In genomic region chr1:111510003-111510380, GRCh38 we compare ENCODE assay signal across 20 cellular contexts. TPM values are rescaled to one million over a fixed set of nuclear protein-coding genes. Genes with fewer than 3 reads are reported as not detected.
DNase-seq lines count a peak whose midpoint lies in the region; ATAC-seq, FAIRE-seq and TF ChIP-seq lines count a peak whose summit lies in the region.
"Had no signal": no experiment of that assay in that cellular context is flagged by ENCODE, and none has a peak within 500 bp of the region (broad histone marks: within the 10 kb centered on the region; RNA-seq: fewer than 3 reads in every experiment).

No MANE protein-coding gene starts in this region.

- TF ChIP-seq CTCF in fibroblast of the aortic adventitia (IDR thresholded peaks at IDR 0.05; ENCODE audit: insufficient read depth, low read length) (no peak), HepG2 (CRISPR knock-in tag; IDR thresholded peaks at IDR 0.05) (no peak)

- no peak for TF ChIP-seq RAD21 in HepG2 (CRISPR knock-in tag; IDR thresholded peaks at IDR 0.05)

- intact Hi-C loops in HepG2 (cut with micrococcal nuclease; ENCODE audit: unreplicated experiment): no loop called here

- H3K79me2 ChIP-seq in HepG2 (ENCODE audit: insufficient read depth, low read length): no peaks in the 10 kb centered on the region

- in situ Hi-C loops in HepG2 (cut with HindIII; ENCODE audit: extremely low pct_ligation_motif_present, low pct_unique_long_range_greater_than_20kb): no loop called here

- DNase-seq in NCI-H446 (lab: John Stamatoyannopoulos, UW) (peak; percentile 58 to 84), fibroblast of the aortic adventitia (ENCODE audit: low read depth) (peak; percentile 63), HepG2 (ENCODE audit: low spot score) (no peak), LoVo (ENCODE audit: low spot score) (no peak), retina (no peak)
- DNase-seq: activated gamma-delta T cell treated with Interleukin-2 at 50 U/mL for 16 hours; body of pancreas; GF-D8; NCI-H1092; RPMI8226; stimulated activated CD4-positive, alpha-beta T cell treated with anti-CD3 and anti-CD28 coated beads, Interleukin-4, amount 100 ng/mL, for 24 hours; T-cell had no signal

- TF ChIP-seq EP300 in HepG2 (IDR thresholded peaks at IDR 0.05; ENCODE audit: low read depth in 2 of 2, low read length in 2 of 2) (no peak), HepG2 (CRISPR knock-in tag; IDR thresholded peaks at IDR 0.05; ENCODE audit: borderline replicate concordance) (no peak)

- ATAC-seq in HepG2 (no peak), GM18498 (IDR thresholded peaks at IDR 0.05; ENCODE audit: unreplicated experiment) (no peak), HG02852 (IDR thresholded peaks at IDR 0.05; ENCODE audit: unreplicated experiment) (no peak)
- ATAC-seq: body of pancreas, sciatic nerve, T-cell had no signal

- POLR2A ChIA-PET in HepG2 (lab: Yijun Ruan, JAX): interaction anchor here (3.6 kb wide), 1 partner anchor 25 kb away, joined by 45 read pairs; no protein-coding TSS in a partner anchor

- H3K27me3 ChIP-seq in HepG2 (ENCODE audit: control insufficient read depth in 1 of 2, insufficient read depth in 2 of 2, low read length in 2 of 2) (no peaks in the 10 kb centered on the region; a peak in 1 of 5 replicates), subcutaneous abdominal adipose tissue (ENCODE audit: control insufficient read depth in 5 of 5, insufficient read depth in 4 of 5, low read length in 5 of 5) (no peaks in the 10 kb centered on the region)
- H3K27me3 ChIP-seq: body of pancreas had no signal

- no peaks in the 10 kb centered on the region for H4K20me1 ChIP-seq in HepG2 (ENCODE audit: insufficient read depth, low read length)

- CTCF ChIA-PET in HepG2 (lab: Yijun Ruan, JAX; ENCODE audit: low intra/inter-chr PET ratio, low total read pairs): interaction anchor here (3.3 kb wide), 1 partner anchor 146 kb away, joined by 27 read pairs; no protein-coding TSS in a partner anchor

- BruUV-seq in HepG2 (replicated peaks; lab: Mats Ljungman, UMichigan): no TSS peak

- no peak for TF ChIP-seq POLR2A in HepG2 (IDR thresholded peaks at IDR 0.05; ENCODE audit: insufficient read depth in 1 of 2, low read depth in 2 of 2, low read length in 2 of 2)

- no peaks in the 10 kb centered on the region for H3K9me3 ChIP-seq in HepG2 (ENCODE audit: low read length)
- H3K9me3 ChIP-seq in subcutaneous abdominal adipose tissue (ENCODE audit: control insufficient read depth in 5 of 5, low read length in 5 of 5): no peaks in the 10 kb centered on the region
- H3K9me3 ChIP-seq: body of pancreas had no signal

- FAIRE-seq in HepG2 (lab: Jason Lieb, UNC): no peak
- FAIRE-seq: urothelium cell line had no signal

- H3K4me2 ChIP-seq in HepG2 (ENCODE audit: low read depth, low read length): no peak overlapping the region; the same call in 1 of the 2 replicates

- H3K36me3 ChIP-seq in HepG2 (replicated peaks in 1 of 2; ENCODE audit: control insufficient read depth in 1 of 2, insufficient read depth in 2 of 2, low read length in 2 of 2) (no peaks in the 10 kb centered on the region), subcutaneous abdominal adipose tissue (ENCODE audit: control insufficient read depth in 5 of 5, insufficient read depth in 5 of 5, low read length in 5 of 5) (no peaks in the 10 kb centered on the region)

- no peak overlapping the region for H3K9ac ChIP-seq in HepG2 (ENCODE audit: insufficient read depth, low read depth, low read length)
- H3K9ac ChIP-seq in subcutaneous abdominal adipose tissue (ENCODE audit: low read length in 5 of 5): no peak overlapping the region

- H2AFZ ChIP-seq in HepG2 (ENCODE audit: low read length): no peak overlapping the region

- no peak overlapping the region for H3K4me3 ChIP-seq in fibroblast of the aortic adventitia (ENCODE audit: low read depth, low read length)
- H3K4me3 ChIP-seq in HepG2 (replicated peaks in 1 of 3; ENCODE audit: insufficient read depth in 1 of 3, low read depth in 2 of 3, low read length in 3 of 3): no peak overlapping the region
- peak overlapping the region in 1 of 5 donors; percentile 11 for H3K4me3 ChIP-seq in subcutaneous abdominal adipose tissue (ENCODE audit: low read depth in 1 of 5, low read length in 5 of 5)
- H3K4me3 ChIP-seq: body of pancreas had no signal

- 53% methylated on average over 3 of the region's 3 CpGs for WGBS in HepG2 (ENCODE audit: low lambda C conversion rate)

- H3K27ac ChIP-seq in HepG2 (ENCODE audit: extremely low read length, insufficient read depth, low read length) (no peak overlapping the region), subcutaneous abdominal adipose tissue (ENCODE audit: low read depth, low read length) (peak overlapping the region; percentile 28)
- H3K27ac ChIP-seq: body of pancreas had no signal

- H3K4me1 ChIP-seq in HepG2 (ENCODE audit: insufficient read depth, low read length): peaks cover 87% of the 10 kb centered on the region
- H3K4me1 ChIP-seq in subcutaneous abdominal adipose tissue (ENCODE audit: control insufficient read depth in 5 of 5, insufficient read depth in 5 of 5, low read length in 5 of 5): peaks cover 17 to 76% (median 40%) of the 10 kb centered on the region in 5 donors

RNA-seq across cellular contexts. Expression of gene ADORA3, which starts 6.6 kb away (rescaled TPM):
- not detected in 2 replicates for total RNA-seq in fibroblast of the aortic adventitia (ENCODE audit: low replicate concordance)
- total RNA-seq in HepG2 (2016; rRNA removed; fragmentation: Illumina TruSeq; extraction: Trizol): not detected in 2 replicates
- total RNA-seq in HepG2 (2016; cell fraction: cytosol; rRNA removed; fragmentation: Illumina TruSeq; extraction: Trizol; ENCODE audit: low read depth): not detected in 2 replicates
- not detected in 2 replicates for total RNA-seq in HepG2 (2016; cell fraction: insoluble cytoplasmic fraction; rRNA removed; fragmentation: Illumina TruSeq; extraction: Trizol)
- not detected in 2 replicates for total RNA-seq in HepG2 (2016; cell fraction: membrane; rRNA removed; fragmentation: Illumina TruSeq; extraction: Trizol)
- not detected in 2 replicates for total RNA-seq in HepG2 (2016; cell fraction: nucleus; rRNA removed; fragmentation: Illumina TruSeq; extraction: Trizol)
- polyA plus RNA-seq in HepG2 (2011; rRNA removed): 0.09 TPM in 1 of 2 replicates, not detected in the other
- polyA plus RNA-seq in HepG2 (2011; cell fraction: cytosol; rRNA removed): 0.04 TPM in 1 of 2 replicates, not detected in the other
- not detected in 2 replicates for polyA plus RNA-seq in HepG2 (2011; cell fraction: nucleus; rRNA removed)
- polyA plus RNA-seq in HepG2 (2012): not detected in 2 replicates
- polyA plus RNA-seq in HepG2 (2016; cell fraction: cytosol; fragmentation: Illumina TruSeq; extraction: Trizol; ENCODE audit: low read depth): not detected in 2 replicates
- not detected in 2 replicates for polyA plus RNA-seq in HepG2 (2016; cell fraction: insoluble cytoplasmic fraction; fragmentation: Illumina TruSeq; extraction: Trizol; ENCODE audit: low read depth)
- not detected in 2 replicates for polyA plus RNA-seq in HepG2 (2016; cell fraction: membrane; fragmentation: Illumina TruSeq; extraction: Trizol; ENCODE audit: low read depth)
- polyA plus RNA-seq in HepG2 (2016; cell fraction: nucleus; fragmentation: Illumina TruSeq; extraction: Trizol; ENCODE audit: insufficient read depth, low read depth): not detected in 2 replicates
- 0.44 TPM in 1 of 2 replicates, not detected in the other for polyA minus RNA-seq in HepG2 (2011; rRNA and poly(A)+ RNA removed; ENCODE audit: low replicate concordance)
- polyA minus RNA-seq in HepG2 (2011; cell fraction: cytosol; rRNA and poly(A)+ RNA removed): not detected in 2 replicates
- polyA minus RNA-seq in HepG2 (2011; cell fraction: nucleus; rRNA and poly(A)+ RNA removed): not detected in 2 replicates
- total RNA-seq: neural crest cell had no signal
- polyA plus RNA-seq: AG04450 had no signal

RNA-seq across cellular contexts. Expression of gene TMIGD3, which starts 6.6 kb away (rescaled TPM):
- total RNA-seq in fibroblast of the aortic adventitia (ENCODE audit: low replicate concordance) (not detected in 2 replicates), HepG2 (2016; rRNA removed; fragmentation: Illumina TruSeq; extraction: Trizol) (not detected in 2 replicates)
- total RNA-seq in HepG2 (2016; cell fraction: cytosol; rRNA removed; fragmentation: Illumina TruSeq; extraction: Trizol; ENCODE audit: low read depth): not detected in 2 replicates
- not detected in 2 replicates for total RNA-seq in HepG2 (2016; cell fraction: insoluble cytoplasmic fraction; rRNA removed; fragmentation: Illumina TruSeq; extraction: Trizol)
- not detected in 2 replicates for total RNA-seq in HepG2 (2016; cell fraction: membrane; rRNA removed; fragmentation: Illumina TruSeq; extraction: Trizol)
- not detected in 2 replicates for total RNA-seq in HepG2 (2016; cell fraction: nucleus; rRNA removed; fragmentation: Illumina TruSeq; extraction: Trizol)
- not detected in 2 replicates for polyA plus RNA-seq in HepG2 (2011; rRNA removed)
- polyA plus RNA-seq in HepG2 (2011; cell fraction: cytosol; rRNA removed): 0.13 TPM in 1 of 2 replicates, not detected in the other
- polyA plus RNA-seq in HepG2 (2011; cell fraction: nucleus; rRNA removed): not detected in 2 replicates
- polyA plus RNA-seq in HepG2 (2012): not detected in 2 replicates
- polyA plus RNA-seq in HepG2 (2016; cell fraction: cytosol; fragmentation: Illumina TruSeq; extraction: Trizol; ENCODE audit: low read depth): not detected in 2 replicates
- not detected in 2 replicates for polyA plus RNA-seq in HepG2 (2016; cell fraction: insoluble cytoplasmic fraction; fragmentation: Illumina TruSeq; extraction: Trizol; ENCODE audit: low read depth)
- polyA plus RNA-seq in HepG2 (2016; cell fraction: membrane; fragmentation: Illumina TruSeq; extraction: Trizol; ENCODE audit: low read depth): not detected in 2 replicates
- polyA plus RNA-seq in HepG2 (2016; cell fraction: nucleus; fragmentation: Illumina TruSeq; extraction: Trizol; ENCODE audit: insufficient read depth, low read depth): not detected in 2 replicates
- polyA minus RNA-seq in HepG2 (2011; rRNA and poly(A)+ RNA removed; ENCODE audit: low replicate concordance): not detected in 2 replicates
- polyA minus RNA-seq in HepG2 (2011; cell fraction: cytosol; rRNA and poly(A)+ RNA removed): not detected in 2 replicates
- polyA minus RNA-seq in HepG2 (2011; cell fraction: nucleus; rRNA and poly(A)+ RNA removed): not detected in 2 replicates
- total RNA-seq: neural crest cell, T-cell had no signal
- polyA plus RNA-seq: AG04450, IgD-negative memory B cell had no signal

RNA-seq across cellular contexts. Expression of gene C1orf162, which starts 36.2 kb away (rescaled TPM):
- total RNA-seq in fibroblast of the aortic adventitia (ENCODE audit: low replicate concordance) (0.18 and 0.82 TPM in 2 replicates), HepG2 (2016; rRNA removed; fragmentation: Illumina TruSeq; extraction: Trizol) (0.27 TPM in 1 of 2 replicates, not detected in the other)
- not detected in 2 replicates for total RNA-seq in HepG2 (2016; cell fraction: cytosol; rRNA removed; fragmentation: Illumina TruSeq; extraction: Trizol; ENCODE audit: low read depth)
- total RNA-seq in HepG2 (2016; cell fraction: insoluble cytoplasmic fraction; rRNA removed; fragmentation: Illumina TruSeq; extraction: Trizol): 0.28 TPM in 1 of 2 replicates, not detected in the other
- total RNA-seq in HepG2 (2016; cell fraction: membrane; rRNA removed; fragmentation: Illumina TruSeq; extraction: Trizol): 0.10 and 0.12 TPM in 2 replicates
- total RNA-seq in HepG2 (2016; cell fraction: nucleus; rRNA removed; fragmentation: Illumina TruSeq; extraction: Trizol): 0.22 and 0.81 TPM in 2 replicates
- 0.61 and 0.89 TPM in 2 replicates for polyA plus RNA-seq in HepG2 (2011; rRNA removed)
- polyA plus RNA-seq in HepG2 (2011; cell fraction: cytosol; rRNA removed): 0.15 and 0.34 TPM in 2 replicates
- 2.7 and 3.0 TPM in 2 replicates for polyA plus RNA-seq in HepG2 (2011; cell fraction: nucleus; rRNA removed)
- polyA plus RNA-seq in HepG2 (2012): 0.66 and 0.83 TPM in 2 replicates
- polyA plus RNA-seq in HepG2 (2016; cell fraction: cytosol; fragmentation: Illumina TruSeq; extraction: Trizol; ENCODE audit: low read depth): 0.16 and 0.20 TPM in 2 replicates
- not detected in 2 replicates for polyA plus RNA-seq in HepG2 (2016; cell fraction: insoluble cytoplasmic fraction; fragmentation: Illumina TruSeq; extraction: Trizol; ENCODE audit: low read depth)
- polyA plus RNA-seq in HepG2 (2016; cell fraction: membrane; fragmentation: Illumina TruSeq; extraction: Trizol; ENCODE audit: low read depth): 0.19 and 0.20 TPM in 2 replicates
- 0.85 and 1.2 TPM in 2 replicates for polyA plus RNA-seq in HepG2 (2016; cell fraction: nucleus; fragmentation: Illumina TruSeq; extraction: Trizol; ENCODE audit: insufficient read depth, low read depth)
- polyA minus RNA-seq in HepG2 (2011; rRNA and poly(A)+ RNA removed; ENCODE audit: low replicate concordance): 0.33 TPM in 1 of 2 replicates, not detected in the other
- not detected in 2 replicates for polyA minus RNA-seq in HepG2 (2011; cell fraction: cytosol; rRNA and poly(A)+ RNA removed)
- polyA minus RNA-seq in HepG2 (2011; cell fraction: nucleus; rRNA and poly(A)+ RNA removed): 1.4 and 1.9 TPM in 2 replicates

Comparison
In these comparisons a context has a peak if more than half of its experiments do, and no peak if none do; other contexts are left out.
1. DNase-seq: peak in NCI-H446 (2 of 2) and fibroblast of the aortic adventitia (single experiment); none in HepG2 (single experiment), LoVo (single experiment) and retina (single experiment).